Comparison of ENCODE assay signal across 25 cellular contexts in genomic region chr14:25350802-25351201, GRCh38.
"Had no signal": no experiment of that assay in that cellular context is flagged by ENCODE, and none has a peak within 500 bp of the region (broad histone marks: within the 10 kb centered on the region; RNA-seq: fewer than 3 reads in every experiment).

No MANE protein-coding gene starts in this region.

- H3K9me3 ChIP-seq: gastrocnemius medialis, sigmoid colon, suprapubic skin, transverse colon had no signal

- H3K27ac ChIP-seq: gastrocnemius medialis, hepatocyte, neural progenitor cell, sigmoid colon, suprapubic skin, transverse colon had no signal

- H3K4me3 ChIP-seq: gastrocnemius medialis, hepatocyte, neural progenitor cell, sigmoid colon, suprapubic skin, transverse colon had no signal

- DNase-seq: activated CD4-positive, alpha-beta memory T cell treated with anti-CD3 and anti-CD28 coated beads for 36 hours; activated CD4-positive, alpha-beta T cell treated with anti-CD3 and anti-CD28 coated beads, Interleukin-2, amount 10 ng/mL, durations not matched to agents 24 days and 14 days; activated CD4-positive, CD25-positive, alpha-beta regulatory T cell treated with anti-CD3 and anti-CD28 coated beads, Interleukin-2, amount 50 U/mL, for 72 hours; activated CD8-positive, alpha-beta memory T cell treated with anti-CD3 and anti-CD28 coated beads, Interleukin-2, amount 50 U/mL, for 4 hours; activated effector memory CD4-positive, alpha-beta T cell treated with anti-CD3 and anti-CD28 coated beads, Interleukin-2, amount 50 U/mL, for 16 hours; activated naive CD4-positive, alpha-beta T cell treated with anti-CD3 and anti-CD28 coated beads for 36 hours; activated naive CD8-positive, alpha-beta T cell treated with anti-CD3 and anti-CD28 coated beads for 36 hours; activated T-cell treated with anti-CD3 and anti-CD28 coated beads, Interleukin-2, amount 50 U/mL, for 1 hour; amniotic stem cell; effector CD8-positive, alpha-beta T cell; gastrocnemius medialis; glutamatergic neuron; left cardiac atrium; naive thymus-derived CD8-positive, alpha-beta T cell; occipital lobe; sigmoid colon; small intestine; stimulated activated CD4-positive, alpha-beta T cell treated with anti-CD3 and anti-CD28 coated beads, Interleukin-1b, Interleukin-23, amount 100 ng/mL, for 48 hours; stimulated activated naive CD4-positive, alpha-beta T cell; T-helper 17 cell; T1000; transverse colon had no signal

- H3K36me3 ChIP-seq: gastrocnemius medialis, neural progenitor cell, sigmoid colon, suprapubic skin, transverse colon had no signal

- H3K27me3 ChIP-seq: gastrocnemius medialis, hepatocyte, neural progenitor cell, sigmoid colon, suprapubic skin, transverse colon had no signal

- ATAC-seq: gastrocnemius medialis; naive thymus-derived CD8-positive, alpha-beta T cell; T-helper 17 cell had no signal

- H3K4me1 ChIP-seq: gastrocnemius medialis, neural progenitor cell, sigmoid colon, suprapubic skin, transverse colon had no signal
